8 cellular contexts compared by ENCODE assay signal in the genomic region with DNA sequence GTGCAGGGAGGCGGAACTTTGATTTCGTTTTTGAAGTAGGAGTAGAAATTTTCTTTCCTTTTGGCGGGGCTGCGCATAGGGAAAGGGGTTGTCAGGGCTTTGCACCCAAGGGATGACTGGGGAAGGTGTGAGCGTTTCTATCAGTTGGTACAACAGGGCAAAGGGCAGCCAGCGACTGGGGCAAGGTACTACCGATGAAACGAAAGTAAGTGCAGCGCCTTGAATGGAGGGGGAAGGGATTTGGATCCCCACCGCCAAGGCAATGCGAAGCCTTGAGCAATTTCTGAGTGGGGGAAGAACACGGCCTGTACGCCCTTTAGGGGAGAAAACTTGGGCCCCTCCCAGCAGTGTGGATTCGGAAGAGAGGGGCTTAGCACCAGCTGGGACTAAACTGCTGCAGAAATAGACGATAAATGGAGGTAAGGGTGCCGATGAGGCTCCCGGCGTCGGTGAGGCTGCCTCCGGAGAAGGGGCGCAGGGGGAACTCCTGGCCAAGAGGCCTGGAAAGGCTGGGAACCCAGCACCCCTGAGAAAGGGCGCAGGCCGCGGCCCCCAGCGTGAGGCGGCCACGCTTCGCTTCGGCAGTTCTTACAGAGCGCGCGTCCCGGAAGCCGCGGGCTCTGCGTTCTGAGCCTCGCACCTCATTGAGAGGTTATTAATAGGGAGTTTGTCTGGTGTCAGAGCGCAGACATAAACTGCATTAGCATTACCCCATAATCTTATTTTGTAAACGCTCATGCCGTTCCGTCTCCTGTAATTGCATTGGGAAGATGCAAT. TPM values are rescaled to one million over a fixed set of nuclear protein-coding genes. Genes with fewer than 3 reads are reported as not detected.
DNase-seq lines count a peak whose midpoint lies in the region; ATAC-seq and TF ChIP-seq lines count a peak whose summit lies in the region.

No MANE protein-coding gene starts in this region.

- H3K9me2 ChIP-seq in SU-DHL-6 (replicated peaks; ENCODE audit: insufficient read depth, low read length), result no peaks in the 10 kb centered on the region

- H3K27me3 ChIP-seq in SU-DHL-6 (ENCODE audit: low read length) (no peaks in the 10 kb centered on the region), neutrophil (peaks cover 100% of the 10 kb centered on the region)

- no peak overlapping the region for H2AFZ ChIP-seq in SU-DHL-6 (ENCODE audit: low read depth, low read length, severe bottlenecking)

- peaks cover 18% of the 10 kb centered on the region for H3K4me1 Mint-ChIP-seq in endothelial cell (ENCODE audit: unreplicated experiment)

- H3K27me3 Mint-ChIP-seq in endothelial cell (ENCODE audit: unreplicated experiment), result peaks cover 29% of the 10 kb centered on the region

- H3K9ac ChIP-seq in SU-DHL-6 (ENCODE audit: low read length), result 0 out of 2 replicates have a peak overlapping the region, but pooled peaks have one; percentile 15

- H3K4me2 ChIP-seq in SU-DHL-6 (ENCODE audit: low read depth, low read length, poor library complexity, severe bottlenecking), result peak overlapping the region; percentile 38

- ATAC-seq in GM18907 (IDR thresholded peaks at IDR 0.05; ENCODE audit: unreplicated experiment), result no peak

- H3K4me1 ChIP-seq in neutrophil (ENCODE audit: control insufficient read depth in 1 of 2, insufficient read depth in 1 of 2, low read depth in 1 of 2, low read length in 1 of 2), result peaks cover 11 to 12% of the 10 kb centered on the region in 2 experiments

- in situ Hi-C loops in GM13976 (cut with MboI; ENCODE audit: low sequenced_read_pairs, unreplicated experiment), result no loop called here

- TF ChIP-seq CTCF in GM13976 (IDR thresholded peaks at IDR 0.05; ENCODE audit: borderline replicate concordance, control extremely low read depth, extremely low read depth, insufficient read depth, missing control alignments) (no peak), SU-DHL-6 (IDR thresholded peaks at IDR 0.05; ENCODE audit: insufficient read depth, low read length, poor library complexity, severe bottlenecking) (no peak), endothelial cell (IDR thresholded peaks at IDR 0.05; ENCODE audit: unreplicated experiment) (no peak), neutrophil (IDR thresholded peaks at IDR 0.05) (no peak)

- H3K36me3 Mint-ChIP-seq in endothelial cell (ENCODE audit: low read depth, unreplicated experiment), result peaks cover 12% of the 10 kb centered on the region

- no peak overlapping the region for H3K4me3 ChIP-seq in SU-DHL-6 (ENCODE audit: insufficient read depth, low read length, poor library complexity, severe bottlenecking)
- H3K4me3 ChIP-seq in neutrophil (ENCODE audit: low read depth in 1 of 2, low read length in 1 of 2), result peak overlapping the region; percentile 4 to 46

- no peaks in the 10 kb centered on the region for H3K79me2 ChIP-seq in SU-DHL-6 (ENCODE audit: insufficient read depth, low read length)

- peak; percentile 76 for DNase-seq in GM13976 (ENCODE audit: low spot score)
- no peak for DNase-seq in endothelial cell (ENCODE audit: low spot score)
- no peak for DNase-seq in SKM-1 (lab: John Stamatoyannopoulos, UW; ENCODE audit: unreplicated experiment)
- DNase-seq in T1000 (lab: John Stamatoyannopoulos, UW), result no peak
- no peak for DNase-seq in anterior cingulate cortex (lab: John Stamatoyannopoulos, UW)

- no peaks in the 10 kb centered on the region for H4K20me1 ChIP-seq in SU-DHL-6 (ENCODE audit: low read depth, low read length)

- H3K36me3 ChIP-seq in SU-DHL-6 (ENCODE audit: low read length), result no peaks in the 10 kb centered on the region
- H3K36me3 ChIP-seq in neutrophil, result no peaks in the 10 kb centered on the region

- no peaks in the 10 kb centered on the region for H3F3A ChIP-seq in SU-DHL-6 (ENCODE audit: insufficient read depth)

- H3K4me3 Mint-ChIP-seq in endothelial cell (ENCODE audit: unreplicated experiment), result peak overlapping the region; percentile 87

- H3K27ac Mint-ChIP-seq in endothelial cell (ENCODE audit: unreplicated experiment), result no peak overlapping the region

- H3K9me3 ChIP-seq in SU-DHL-6 (ENCODE audit: insufficient read depth, low read length) (no peaks in the 10 kb centered on the region), neutrophil (no peaks in the 10 kb centered on the region)

- no peaks in the 10 kb centered on the region for H3K9me3 Mint-ChIP-seq in endothelial cell (ENCODE audit: unreplicated experiment)

- H3K27ac ChIP-seq in SU-DHL-6 (ENCODE audit: low read depth, low read length) (no peak overlapping the region), neutrophil (no peak overlapping the region)

RNA-seq across cellular contexts. Expression of gene TLX1, which starts 10.0 kb away (rescaled TPM):
- 31.0 TPM for total RNA-seq in endothelial cell (ENCODE audit: unreplicated experiment)

RNA-seq across cellular contexts. Expression of gene KAZALD1, which starts 59.3 kb away (rescaled TPM):
- 10.6 TPM for total RNA-seq in endothelial cell (ENCODE audit: unreplicated experiment)
